In the genomic region with DNA sequence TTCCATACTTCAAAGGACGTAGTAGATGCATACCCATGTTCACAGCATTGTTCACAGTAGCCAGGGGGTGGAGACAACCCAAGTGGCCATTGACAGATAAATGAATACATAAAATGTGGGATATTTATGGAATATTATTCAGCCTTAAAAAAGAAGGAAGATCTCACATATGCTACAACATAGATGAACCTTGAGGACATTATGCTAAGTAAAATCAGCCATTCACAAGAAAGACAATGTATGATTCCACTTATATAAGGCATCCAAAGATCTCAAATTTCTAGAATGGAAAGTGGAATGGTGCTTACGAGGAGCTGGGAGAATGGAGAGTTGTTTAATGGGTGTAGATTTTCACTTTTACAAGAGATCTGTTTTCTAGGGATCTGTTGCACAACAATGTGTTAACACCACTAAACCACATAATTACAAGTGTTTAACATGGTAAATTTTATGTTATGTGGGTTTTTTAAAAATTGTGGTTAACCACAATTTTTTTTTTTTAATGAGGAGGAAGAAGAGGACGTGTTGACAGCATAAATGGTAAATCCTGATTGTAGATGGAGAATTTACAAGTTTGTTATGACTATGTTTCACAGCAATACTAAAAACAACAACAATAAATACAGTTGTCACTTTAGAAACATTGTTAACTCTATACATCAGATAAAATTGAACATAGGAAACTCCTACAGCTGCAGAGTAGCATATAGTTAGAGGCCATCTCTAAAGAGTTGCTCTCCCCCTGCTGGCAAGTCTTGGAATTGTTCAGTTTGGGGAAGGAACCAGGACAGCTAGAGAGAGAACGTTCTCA, we compare ENCODE assay signal across 1 cellular context.
TF ChIP-seq lines count a peak whose summit lies in the region.

No MANE protein-coding gene starts in this region.

TF ChIP-seq in HEK293, 187 proteins besides CTCF, POLR2A, EP300 and RAD21 (continued from another document):
- TF ChIP-seq ZNF561 (tag by site-specific recombination; IDR thresholded peaks at IDR 0.05; ENCODE audit: borderline replicate concordance), result 0 out of 2 replicates have a peak, but pooled peaks have one; percentile 20
- TF ChIP-seq, protein P1, sequence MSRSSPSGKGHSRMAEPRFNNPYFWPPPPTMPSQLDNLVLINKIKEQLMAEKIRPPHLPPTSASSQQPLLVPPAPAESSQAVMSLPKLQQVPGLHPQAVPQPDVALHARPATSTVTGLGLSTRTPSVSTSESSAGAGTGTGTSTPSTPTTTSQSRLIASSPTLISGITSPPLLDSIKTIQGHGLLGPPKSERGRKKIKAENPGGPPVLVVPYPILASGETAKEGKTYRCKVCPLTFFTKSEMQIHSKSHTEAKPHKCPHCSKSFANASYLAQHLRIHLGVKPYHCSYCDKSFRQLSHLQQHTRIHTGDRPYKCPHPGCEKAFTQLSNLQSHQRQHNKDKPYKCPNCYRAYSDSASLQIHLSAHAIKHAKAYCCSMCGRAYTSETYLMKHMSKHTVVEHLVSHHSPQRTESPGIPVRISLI (tag by site-specific recombination; IDR thresholded peaks at IDR 0.05), result peak; percentile 68; the same call in 1 of the 2 replicates
- TF ChIP-seq ZNF521 (tag by site-specific recombination; IDR thresholded peaks at IDR 0.05), result no peak
- TF ChIP-seq, protein P2, sequence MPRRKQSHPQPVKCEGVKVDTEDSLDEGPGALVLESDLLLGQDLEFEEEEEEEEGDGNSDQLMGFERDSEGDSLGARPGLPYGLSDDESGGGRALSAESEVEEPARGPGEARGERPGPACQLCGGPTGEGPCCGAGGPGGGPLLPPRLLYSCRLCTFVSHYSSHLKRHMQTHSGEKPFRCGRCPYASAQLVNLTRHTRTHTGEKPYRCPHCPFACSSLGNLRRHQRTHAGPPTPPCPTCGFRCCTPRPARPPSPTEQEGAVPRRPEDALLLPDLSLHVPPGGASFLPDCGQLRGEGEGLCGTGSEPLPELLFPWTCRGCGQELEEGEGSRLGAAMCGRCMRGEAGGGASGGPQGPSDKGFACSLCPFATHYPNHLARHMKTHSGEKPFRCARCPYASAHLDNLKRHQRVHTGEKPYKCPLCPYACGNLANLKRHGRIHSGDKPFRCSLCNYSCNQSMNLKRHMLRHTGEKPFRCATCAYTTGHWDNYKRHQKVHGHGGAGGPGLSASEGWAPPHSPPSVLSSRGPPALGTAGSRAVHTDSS (tag by site-specific recombination; IDR thresholded peaks at IDR 0.05), result peak; percentile 82
- 0 out of 2 replicates have a peak, but pooled peaks have one; percentile 51 for TF ChIP-seq ZNF221 (tag by site-specific recombination; IDR thresholded peaks at IDR 0.05; ENCODE audit: borderline replicate concordance)
- no peak for TF ChIP-seq ZNF785 (tag by site-specific recombination; IDR thresholded peaks at IDR 0.05)
- TF ChIP-seq MZF1 (tag by site-specific recombination; IDR thresholded peaks at IDR 0.05; ENCODE audit: borderline replicate concordance), result no peak
- 0 out of 2 replicates have a peak, but pooled peaks have one; percentile 32 for TF ChIP-seq ZEB2 (tag by site-specific recombination; IDR thresholded peaks at IDR 0.05)
- peak; percentile 66 for TF ChIP-seq ZNF654 (tag by site-specific recombination; IDR thresholded peaks at IDR 0.05; ENCODE audit: low read depth)
- peak; percentile 36; the same call in 1 of the 2 replicates for TF ChIP-seq ZNF366 (tag by site-specific recombination; conservative IDR thresholded peaks at IDR 0.05)
- TF ChIP-seq OSR2 (tag by site-specific recombination; IDR thresholded peaks at IDR 0.05), result peak; percentile 38; the same call in 1 of the 2 replicates
